Comparison of ENCODE assay signal across 23 cellular contexts in the genomic region with DNA sequence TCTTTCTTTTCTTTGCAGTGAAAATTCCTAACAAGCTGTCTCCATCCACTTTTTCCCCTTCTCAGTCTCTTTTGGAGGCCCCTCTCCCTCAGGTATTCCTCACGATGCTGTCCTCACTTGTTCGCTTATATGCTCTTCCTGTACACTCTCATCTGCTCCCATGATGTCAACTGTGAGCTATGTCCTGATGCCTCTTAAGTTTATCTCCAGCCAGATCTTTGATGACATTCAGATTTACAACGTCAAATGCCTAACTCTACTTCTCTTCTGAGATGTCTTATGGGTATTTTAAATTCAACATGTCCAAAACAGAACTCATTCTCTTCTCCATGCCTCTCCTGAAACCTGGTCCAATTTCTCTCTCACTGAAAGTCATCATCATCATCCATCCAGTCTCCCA.
"Had no signal": no experiment of that assay in that cellular context is flagged by ENCODE, and none has a peak within 500 bp of the region (broad histone marks: within the 10 kb centered on the region; RNA-seq: fewer than 3 reads in every experiment).

No MANE protein-coding gene starts in this region.

- H3K9me3 Mint-ChIP-seq: natural killer cell; stimulated activated effector memory CD8-positive, alpha-beta T cell treated with anti-CD3 and anti-CD28 coated beads, Interleukin-12 subunit alpha, Interleukin-12 subunit beta, amount 100 ng/mL, for 72 hours had no signal

- H3K4me2 ChIP-seq: hepatocyte had no signal

- H3K79me2 ChIP-seq: hepatocyte had no signal

- H3K27me3 Mint-ChIP-seq: naive B cell; progenitor cell of endocrine pancreas; stimulated activated naive CD8-positive, alpha-beta T cell treated with anti-CD3 and anti-CD28 coated beads, Interleukin-15, Interleukin-2, amounts not matched to agents 100 ng/mL and 50 ng/mL, for 24 hours had no signal

- H3K27ac ChIP-seq: hepatocyte, left ventricle myocardium inferior, ovary, sigmoid colon, spleen, suprapubic skin, thoracic aorta, tibial artery, upper lobe of right lung had no signal

- H3K4me1 ChIP-seq: sigmoid colon, suprapubic skin, tibial artery, upper lobe of right lung had no signal

- H3K27me3 ChIP-seq: hepatocyte, ovary, sigmoid colon, spleen, suprapubic skin, tibial artery, upper lobe of right lung had no signal

- H3K9me3 ChIP-seq: ovary, sigmoid colon, suprapubic skin, thoracic aorta, tibial artery, upper lobe of right lung had no signal

- ATAC-seq: natural killer cell; right cardiac atrium; stimulated activated effector memory CD8-positive, alpha-beta T cell treated with anti-CD3 and anti-CD28 coated beads, Interleukin-12 subunit alpha, Interleukin-12 subunit beta, amount 100 ng/mL, for 72 hours; upper lobe of right lung had no signal

- H3K4me3 ChIP-seq: hepatocyte, left ventricle myocardium inferior, lung, ovary, sigmoid colon, spleen, suprapubic skin, thoracic aorta, tibial artery, upper lobe of right lung had no signal

- FAIRE-seq: small intestine, urothelium cell line had no signal

- H3K4me3 Mint-ChIP-seq: mesothelial cell of epicardium; naive B cell; natural killer cell; stimulated activated effector memory CD8-positive, alpha-beta T cell treated with anti-CD3 and anti-CD28 coated beads, Interleukin-12 subunit alpha, Interleukin-12 subunit beta, amount 100 ng/mL, for 72 hours; stimulated activated naive CD8-positive, alpha-beta T cell treated with anti-CD3 and anti-CD28 coated beads, Interleukin-15, Interleukin-2, amounts not matched to agents 100 ng/mL and 50 ng/mL, for 24 hours had no signal

- H2AFZ ChIP-seq: hepatocyte had no signal

- H3K36me3 Mint-ChIP-seq: naive B cell; natural killer cell; stimulated activated effector memory CD8-positive, alpha-beta T cell treated with anti-CD3 and anti-CD28 coated beads, Interleukin-12 subunit alpha, Interleukin-12 subunit beta, amount 100 ng/mL, for 72 hours had no signal

- H3K27ac Mint-ChIP-seq: mesothelial cell of epicardium; naive B cell; natural killer cell; progenitor cell of endocrine pancreas; stimulated activated effector memory CD8-positive, alpha-beta T cell treated with anti-CD3 and anti-CD28 coated beads, Interleukin-12 subunit alpha, Interleukin-12 subunit beta, amount 100 ng/mL, for 72 hours; stimulated activated naive CD8-positive, alpha-beta T cell treated with anti-CD3 and anti-CD28 coated beads, Interleukin-15, Interleukin-2, amounts not matched to agents 100 ng/mL and 50 ng/mL, for 24 hours had no signal

- H3K36me3 ChIP-seq: left ventricle myocardium inferior, ovary, sigmoid colon, spleen, suprapubic skin, thoracic aorta, tibial artery, upper lobe of right lung had no signal

- DNase-seq: islet precursor cell; left ventricle myocardium inferior; mesendoderm; naive B cell; natural killer cell; ovary; right cardiac atrium; sigmoid colon; small intestine; spleen; stimulated activated CD4-positive, alpha-beta T cell treated with anti-CD3 and anti-CD28 coated beads, Interleukin-4, amount 100 ng/mL, for 24 hours; stimulated activated naive CD4-positive, alpha-beta T cell; tibial artery; upper lobe of right lung had no signal
